31 cellular contexts compared by ENCODE assay signal in genomic region chr5:134989291-134989830, GRCh38. TPM values are rescaled to one million over a fixed set of nuclear protein-coding genes. Genes with fewer than 3 reads are reported as not detected.
DNase-seq lines count a peak whose midpoint lies in the region; ATAC-seq and TF ChIP-seq lines count a peak whose summit lies in the region.
"Had no signal": no experiment of that assay in that cellular context is flagged by ENCODE, and none has a peak within 500 bp of the region (broad histone marks: within the 10 kb centered on the region; RNA-seq: fewer than 3 reads in every experiment).

No MANE protein-coding gene starts in this region.

- no peak overlapping the region for H3K56ac ChIP-seq in IMR-90 (ENCODE audit: extremely low read depth, insufficient read depth, low read length)

- TF ChIP-seq EP300 in ovary (IDR thresholded peaks at IDR 0.05) = no peak

- H3K9me3 Mint-ChIP-seq in mesothelial cell of epicardium = peaks cover 24% of the 10 kb centered on the region
- H3K9me3 Mint-ChIP-seq: activated CD4-positive, alpha-beta memory T cell treated with anti-CD3 and anti-CD28 coated beads for 36 hours; activated naive CD8-positive, alpha-beta T cell treated with anti-CD3 and anti-CD28 coated beads, Interleukin-2, amount 50 U/mL, for 24 hours; activated T-cell treated with anti-CD3 and anti-CD28 coated beads, Interleukin-2, amount 50 U/mL, for 72 hours; T-helper 2 cell treated with Interferon-gamma antibody and Interleukin-4, amounts not matched to agents 5 μg/mL and 100 μg/mL, for 36 hours had no signal

- dilution Hi-C loops in IMR-90 (cut with HindIII; ENCODE audit: low sequenced_read_pairs, unreplicated experiment) = no loop called here

- no peak overlapping the region for H2BK15ac ChIP-seq in IMR-90 (ENCODE audit: low read depth, low read length)

- H2BK20ac ChIP-seq in IMR-90 (ENCODE audit: low read depth, low read length) = no peak overlapping the region

- TF ChIP-seq RAD21 in IMR-90 (IDR thresholded peaks at IDR 0.05; ENCODE audit: low read length) = no peak

- H2BK5ac ChIP-seq in IMR-90 (ENCODE audit: low read depth, low read length, poor library complexity, severe bottlenecking) = no peak overlapping the region

- no peaks in the 10 kb centered on the region for H3K9me1 ChIP-seq in IMR-90 (ENCODE audit: insufficient read depth, low read length)

- no peak overlapping the region for H2BK120ac ChIP-seq in IMR-90 (ENCODE audit: low read depth, low read length)

- WGBS in IMR-90 (ENCODE audit: extremely low coverage in 2 of 2, insufficient read length in 1 of 2), 2 experiments = no CpG with 5 or more reads among the region's 3 CpGs
- 41 to 54% methylated on average over 3 of the region's 3 CpGs for WGBS in aorta, 2 donors
- WGBS in ovary, 3 donors = 19 to 51% (median 23%) methylated on average over 3 of the region's 3 CpGs

- BruUV-seq in IMR-90 (replicated peaks; lab: Mats Ljungman, UMichigan) = no TSS peak

- in situ Hi-C loops in IMR-90 (cut with MboI; ENCODE audit: low sequenced_read_pairs) (no loop called here), brain microvascular endothelial cell (cut with HindIII; ENCODE audit: low pct_ligation_motif_present, low sequenced_read_pairs) (no loop called here)

- H3K9me3 ChIP-seq in IMR-90 (ENCODE audit: control insufficient read depth, insufficient read depth, low read length) = no peaks in the 10 kb centered on the region
- H3K9me3 ChIP-seq in aorta (ENCODE audit: control insufficient read depth, low read length) = no peaks in the 10 kb centered on the region
- H3K9me3 ChIP-seq in ovary = no peaks in the 10 kb centered on the region
- H3K9me3 ChIP-seq: left lung, prostate gland, sigmoid colon, tibial nerve had no signal

- DNase-seq in IMR-90 = peak; percentile 45
- peak; percentile 2 for DNase-seq in brain microvascular endothelial cell
- DNase-seq in iris pigment epithelial cell (ENCODE audit: low read depth) = peak; percentile 77
- DNase-seq in aorta = no peak
- DNase-seq in mesothelial cell of epicardium (ENCODE audit: low spot score in 2 of 2, unreplicated experiment in 2 of 2) = no peak
- DNase-seq in ovary = no peak
- DNase-seq: activated CD4-positive, alpha-beta memory T cell treated with anti-CD3 and anti-CD28 coated beads for 36 hours; activated CD4-positive, alpha-beta T cell treated with anti-CD3 and anti-CD28 coated beads for 1 hour; activated naive CD8-positive, alpha-beta T cell treated with anti-CD3 and anti-CD28 coated beads, Interleukin-2, amount 50 U/mL, for 24 hours; activated T-cell treated with anti-CD3 and anti-CD28 coated beads, Interleukin-2, amount 50 U/mL, for 72 hours; AML-193; CD4-positive, CD25-positive, alpha-beta regulatory T cell; HCEC 1CT; islet precursor cell; Kasumi-1; left lung; mesenchymal stem cell; MV-4-11; NCI-H1436; NCI-H446; NCI-H748 treated with DMSO at 0.1 percent for 48 hours; SHP77; sigmoid colon; stimulated activated CD4-positive, alpha-beta T cell treated with anti-CD3 and anti-CD28 coated beads, Interleukin-4, amount 100 ng/mL, for 24 hours had no signal

- H3K18ac ChIP-seq in IMR-90 (ENCODE audit: low read depth, low read length) = no peak overlapping the region

- no peak overlapping the region for H3K4me2 ChIP-seq in IMR-90 (ENCODE audit: low read depth, low read length)

- no peak overlapping the region for H2AK5ac ChIP-seq in IMR-90 (ENCODE audit: low read depth, low read length)

- H3K23ac ChIP-seq in IMR-90 (ENCODE audit: low read depth, low read length) = no peak overlapping the region

- H4K8ac ChIP-seq in IMR-90 (ENCODE audit: low read depth in 2 of 2, low read length in 2 of 2) = no peak overlapping the region

- no peak overlapping the region for H3K9ac ChIP-seq in IMR-90 (ENCODE audit: low read depth, low read length)

- H3K4me1 Mint-ChIP-seq in mesothelial cell of epicardium = no peaks in the 10 kb centered on the region
- H3K4me1 Mint-ChIP-seq: activated naive CD8-positive, alpha-beta T cell treated with anti-CD3 and anti-CD28 coated beads, Interleukin-2, amount 50 U/mL, for 24 hours; CD4-positive, CD25-positive, alpha-beta regulatory T cell had no signal

- H3K27ac Mint-ChIP-seq in mesothelial cell of epicardium = no peak overlapping the region
- H3K27ac Mint-ChIP-seq: activated CD4-positive, alpha-beta memory T cell treated with anti-CD3 and anti-CD28 coated beads for 36 hours; activated naive CD8-positive, alpha-beta T cell treated with anti-CD3 and anti-CD28 coated beads, Interleukin-2, amount 50 U/mL, for 24 hours; activated T-cell treated with anti-CD3 and anti-CD28 coated beads, Interleukin-2, amount 50 U/mL, for 72 hours; CD4-positive, CD25-positive, alpha-beta regulatory T cell; T-helper 2 cell treated with Interferon-gamma antibody and Interleukin-4, amounts not matched to agents 5 μg/mL and 100 μg/mL, for 36 hours had no signal

- H3K79me1 ChIP-seq in IMR-90 (ENCODE audit: low read depth in 1 of 2, low read length in 2 of 2) = no peaks in the 10 kb centered on the region

- H3K14ac ChIP-seq in IMR-90 (replicated peaks; ENCODE audit: low read depth, low read length) = no peak overlapping the region

- H4K5ac ChIP-seq in IMR-90 (ENCODE audit: low read depth, low read length) = no peak overlapping the region

- POLR2A ChIA-PET in IMR-90 (lab: Charles Lee; ENCODE audit: unreplicated experiment) = no interaction called here

- H2AFZ ChIP-seq in IMR-90 (replicated peaks; ENCODE audit: low read length, poor library complexity) = no peak overlapping the region

- H3K4me3 ChIP-seq in IMR-90 (ENCODE audit: insufficient read depth, low read depth, low read length) (no peak overlapping the region), brain microvascular endothelial cell (ENCODE audit: low read depth, low read length) (no peak overlapping the region), aorta (ENCODE audit: low read length in 2 of 2) (no peak overlapping the region), ovary (no peak overlapping the region)
- H3K4me3 ChIP-seq: left lung, prostate gland, sigmoid colon, tibial nerve had no signal

- no peak overlapping the region for H3K27ac ChIP-seq in IMR-90 (ENCODE audit: insufficient read depth, low read length)
- no peak overlapping the region for H3K27ac ChIP-seq in brain microvascular endothelial cell
- H3K27ac ChIP-seq in aorta (ENCODE audit: low read depth in 1 of 2, low read length in 2 of 2) = no peak overlapping the region
- no peak overlapping the region for H3K27ac ChIP-seq in ovary
- H3K27ac ChIP-seq: left lung, prostate gland, sigmoid colon, tibial nerve had no signal

- peaks cover 4% of the 10 kb centered on the region for H3K27me3 Mint-ChIP-seq in mesothelial cell of epicardium (ENCODE audit: low read depth)
- H3K27me3 Mint-ChIP-seq: activated CD4-positive, alpha-beta memory T cell treated with anti-CD3 and anti-CD28 coated beads for 36 hours had no signal

- H3K36me3 ChIP-seq in IMR-90 (ENCODE audit: control insufficient read depth, insufficient read depth, low read length) (no peaks in the 10 kb centered on the region), brain microvascular endothelial cell (replicated peaks) (no peaks in the 10 kb centered on the region), aorta (ENCODE audit: control insufficient read depth in 1 of 2, insufficient read depth in 2 of 2, low read length in 1 of 2) (no peaks in the 10 kb centered on the region), ovary (no peaks in the 10 kb centered on the region)
- H3K36me3 ChIP-seq: left lung, prostate gland, sigmoid colon, tibial nerve had no signal

- CTCF ChIA-PET in IMR-90 (lab: Yijun Ruan, JAX) = interaction anchor here (0.9 kb wide), 1 partner anchor 58 kb away, joined by 3 read pairs; no protein-coding TSS in a partner anchor

- peak; percentile 65; the same call in 1 of the 2 replicates for ATAC-seq in IMR-90 (ENCODE audit: low read depth)
- no peak for ATAC-seq in aorta (ENCODE audit: low FRiP score)
- no peak for ATAC-seq in HG02798 (IDR thresholded peaks at IDR 0.05; ENCODE audit: poor library complexity, unreplicated experiment)
- ATAC-seq: activated naive CD8-positive, alpha-beta T cell treated with anti-CD3 and anti-CD28 coated beads, Interleukin-2, amount 50 U/mL, for 24 hours; activated T-cell treated with anti-CD3 and anti-CD28 coated beads, Interleukin-2, amount 50 U/mL, for 72 hours; HepG2; left lung; Panc1 had no signal

- TF ChIP-seq CTCF in IMR-90 (conservative IDR thresholded peaks at IDR 0.05; ENCODE audit: low read depth, low read length) (no peak), brain microvascular endothelial cell (IDR thresholded peaks at IDR 0.05; ENCODE audit: low read depth, low read length, missing control alignments) (no peak), mesothelial cell of epicardium (IDR thresholded peaks at IDR 0.05; ENCODE audit: unreplicated experiment) (no peak), ovary (IDR thresholded peaks at IDR 0.05) (no peak)

- TF ChIP-seq POLR2A in IMR-90 (IDR thresholded peaks at IDR 0.05; ENCODE audit: low read depth, low read length) (no peak), ovary (IDR thresholded peaks at IDR 0.05) (no peak)

- no peak overlapping the region for H4K91ac ChIP-seq in IMR-90 (ENCODE audit: insufficient read depth, low read depth, low read length)

- H3K27me3 ChIP-seq in IMR-90 (ENCODE audit: control insufficient read depth, insufficient read depth, low read length) (no peaks in the 10 kb centered on the region; the same call in 1 of the 2 replicates), brain microvascular endothelial cell (replicated peaks) (no peaks in the 10 kb centered on the region), aorta (ENCODE audit: control insufficient read depth in 1 of 2, insufficient read depth in 2 of 2, low read length in 1 of 2) (no peaks in the 10 kb centered on the region), ovary (no peaks in the 10 kb centered on the region)
- H3K27me3 ChIP-seq: left lung, sigmoid colon, tibial nerve had no signal

- H2AK9ac ChIP-seq in IMR-90 (replicated peaks; ENCODE audit: low read depth, low read length, poor library complexity) = no peak overlapping the region

- H4K20me1 ChIP-seq in IMR-90 (ENCODE audit: insufficient read depth, low read length) = no peaks in the 10 kb centered on the region

- no peak overlapping the region for H3K4ac ChIP-seq in IMR-90 (ENCODE audit: low read depth, low read length)

- intact Hi-C loops in IMR-90 (cut with micrococcal nuclease) = no loop called here
- intact Hi-C loops in aorta (cut with DNase I) = no loop called here
- intact Hi-C loops in ovary (cut with DNase I) = no loop called here

- H3K4me1 ChIP-seq in IMR-90 (ENCODE audit: control insufficient read depth, insufficient read depth, low read length) (no peaks in the 10 kb centered on the region), aorta (ENCODE audit: control insufficient read depth in 1 of 2, insufficient read depth in 2 of 2, low read length in 2 of 2) (peaks cover 0 to 3% of the 10 kb centered on the region in 2 donors), ovary (ENCODE audit: insufficient read depth) (no peaks in the 10 kb centered on the region)
- H3K4me1 ChIP-seq: left lung, prostate gland, tibial nerve had no signal

- H3K4me3 Mint-ChIP-seq in mesothelial cell of epicardium = no peak overlapping the region
- H3K4me3 Mint-ChIP-seq: activated CD4-positive, alpha-beta memory T cell treated with anti-CD3 and anti-CD28 coated beads for 36 hours; activated naive CD8-positive, alpha-beta T cell treated with anti-CD3 and anti-CD28 coated beads, Interleukin-2, amount 50 U/mL, for 24 hours; activated T-cell treated with anti-CD3 and anti-CD28 coated beads, Interleukin-2, amount 50 U/mL, for 72 hours; CD4-positive, CD25-positive, alpha-beta regulatory T cell; T-helper 2 cell treated with Interferon-gamma antibody and Interleukin-4, amounts not matched to agents 5 μg/mL and 100 μg/mL, for 36 hours had no signal

- peaks cover 13% of the 10 kb centered on the region for H3K36me3 Mint-ChIP-seq in mesothelial cell of epicardium
- H3K36me3 Mint-ChIP-seq: activated CD4-positive, alpha-beta memory T cell treated with anti-CD3 and anti-CD28 coated beads for 36 hours had no signal

RNA-seq across cellular contexts. Expression of gene CATSPER3, which starts 21.7 kb away (rescaled TPM):
- total RNA-seq in IMR-90 (2012; rRNA removed) (under 0.01 TPM in 1 of 2 replicates, not detected in the other), aorta (under 1 TPM; 0.29 to 0.63 TPM), mesothelial cell of epicardium (1.1 to 1.5 TPM (median 1.4 TPM) in 3 replicates), ovary (under 1 TPM; 0.36 to 0.85 (median 0.63) TPM)
- polyA plus RNA-seq in IMR-90 (2012; rRNA removed) (0.12 TPM in 1 of 2 replicates, not detected in the other), aorta (1 to 10 TPM in 1 of 2 donors, under 1 TPM in 1; 0.63 to 1.3 TPM), ovary (under 1 TPM; 0.45 to 0.57 TPM)
- polyA plus RNA-seq in IMR-90 (2012; cell fraction: cytosol; rRNA removed) = 0.02 and 0.05 TPM in 2 replicates
- 0.40 and 0.75 TPM in 2 replicates for polyA plus RNA-seq in IMR-90 (2012; cell fraction: nucleus; rRNA removed; ENCODE audit: low replicate concordance)

RNA-seq across cellular contexts. Expression of gene PITX1, which starts 44.7 kb away (rescaled TPM):
- 10.3 and 10.4 TPM in 2 replicates for total RNA-seq in IMR-90 (2012; rRNA removed)
- 29.8 and 41.9 TPM in 2 replicates for polyA plus RNA-seq in IMR-90 (2012; rRNA removed)
- 29.9 and 83.6 TPM in 2 replicates for polyA plus RNA-seq in IMR-90 (2012; cell fraction: cytosol; rRNA removed)
- polyA plus RNA-seq in IMR-90 (2012; cell fraction: nucleus; rRNA removed; ENCODE audit: low replicate concordance) = 40.5 and 74.0 TPM in 2 replicates
- total RNA-seq in aorta = under 1 TPM in 1 of 2 donors, not detected in 1; 0.39 TPM
- 1 to 10 TPM in 1 of 2 donors, under 1 TPM in 1; 0.49 to 2.3 TPM for polyA plus RNA-seq in aorta
- total RNA-seq in mesothelial cell of epicardium = 80.2 to 89.6 TPM (median 88.0 TPM) in 3 replicates
- total RNA-seq in ovary = 1 to 10 TPM in 2 of 7 donors, under 1 TPM in 4, not detected in 1; 0.11 to 3.1 (median 0.76) TPM
- under 1 TPM; 0.12 to 0.45 TPM for polyA plus RNA-seq in ovary
- total RNA-seq: CD4-positive, CD25-positive, alpha-beta regulatory T cell; chondrocyte had no signal
- polyA plus RNA-seq: CD4-positive, CD25-positive, alpha-beta regulatory T cell had no signal

Comparison
In these comparisons a context has a peak if more than half of its experiments do, and no peak if none do; other contexts are left out.
1. DNase-seq: peak in IMR-90 (single experiment), brain microvascular endothelial cell (single experiment) and iris pigment epithelial cell (single experiment); none in aorta (0 of 2), mesothelial cell of epicardium (0 of 2) and ovary (0 of 5).